Comparison of ENCODE assay signal across 8 cellular contexts in genomic region chr10:87771871-87772500, GRCh38. TPM values are rescaled to one million over a fixed set of nuclear protein-coding genes. Genes with fewer than 3 reads are reported as not detected.
DNase-seq lines count a peak whose midpoint lies in the region; ATAC-seq and TF ChIP-seq lines count a peak whose summit lies in the region.

No MANE protein-coding gene starts in this region.

- H3K9ac ChIP-seq in fibroblast of lung (ENCODE audit: insufficient read depth, low read length) = no peak overlapping the region

- TF ChIP-seq CTCF in AG04449 (IDR thresholded peaks at IDR 0.05; ENCODE audit: insufficient read depth, low read length, missing control alignments) (peak; percentile 11), GM13977 (IDR thresholded peaks at IDR 0.05; ENCODE audit: extremely low read depth, insufficient read depth, missing control alignments) (peak; percentile 32), Peyer's patch (IDR thresholded peaks at IDR 0.05) (peak in 5 of 6 experiments; percentile 48 to 72 (median 60)), fibroblast of lung (conservative IDR thresholded peaks at IDR 0.05 in 1 of 2, IDR thresholded peaks at IDR 0.05 in 1 of 2; ENCODE audit: low read depth in 1 of 2, low read length in 2 of 2) (peak in 1 of 2 donors; percentile 31)

- H3K36me3 ChIP-seq in Peyer's patch = peaks cover 0 to 33% (median 0%) of the 10 kb centered on the region in 3 donors
- H3K36me3 ChIP-seq in fibroblast of lung (ENCODE audit: control insufficient read depth, insufficient read depth, low read length) = no peaks in the 10 kb centered on the region

- no peak overlapping the region for H2AFZ ChIP-seq in fibroblast of lung (ENCODE audit: low read length)

- in situ Hi-C loops in GM13977 (cut with MboI; ENCODE audit: low pct_unique_long_range_greater_than_20kb, low sequenced_read_pairs, unreplicated experiment) = no loop called here

- no peaks in the 10 kb centered on the region for H4K20me1 ChIP-seq in fibroblast of lung (ENCODE audit: control insufficient read depth, extremely low read depth, insufficient read depth, low read length)

- CTCF ChIA-PET in AG04449 (lab: Yijun Ruan, JAX) = interaction anchor here (0.9 to 4.9 kb wide), 10 partner anchors 11 to 319 kb away, joined by 3 to 27 read pairs (median 3); no protein-coding TSS in a partner anchor

- TF ChIP-seq POLR2A in Peyer's patch (IDR thresholded peaks at IDR 0.05) (no peak), GM18505 (IDR thresholded peaks at IDR 0.05; ENCODE audit: borderline replicate concordance, extremely low read depth, insufficient read depth, insufficient read length) (no peak)

- H3K4me3 ChIP-seq in AG04449 (ENCODE audit: low read depth, low read length) = no peak overlapping the region
- no peak overlapping the region for H3K4me3 ChIP-seq in Peyer's patch
- no peak overlapping the region for H3K4me3 ChIP-seq in fibroblast of lung (replicated peaks in 1 of 4; ENCODE audit: control extremely low read depth in 1 of 4, insufficient read depth in 1 of 4, low read depth in 3 of 4, low read length in 4 of 4)

- POLR2A ChIA-PET in AG04449 (lab: Yijun Ruan, JAX) = no interaction called here

- no peaks in the 10 kb centered on the region for H3K79me2 ChIP-seq in fibroblast of lung (ENCODE audit: control insufficient read depth, insufficient read depth, low read length)

- H3K27me3 ChIP-seq in Peyer's patch (no peaks in the 10 kb centered on the region), fibroblast of lung (ENCODE audit: control insufficient read depth, insufficient read depth, low read length) (no peaks in the 10 kb centered on the region)

- no peaks in the 10 kb centered on the region for H3K9me3 ChIP-seq in Peyer's patch
- H3K9me3 ChIP-seq in fibroblast of lung (ENCODE audit: control insufficient read depth, insufficient read depth, low read depth, low read length) = no peaks in the 10 kb centered on the region

- H3K27ac ChIP-seq in Peyer's patch (no peak overlapping the region), fibroblast of lung (ENCODE audit: insufficient read depth, low read length) (no peak overlapping the region)

- no peak for DNase-seq in AG04449 (ENCODE audit: low read depth, low spot score)
- DNase-seq in GM13977 (ENCODE audit: low spot score) = peak; percentile 14
- no peak for DNase-seq in Peyer's patch
- DNase-seq in fibroblast of lung (ENCODE audit: low read depth in 2 of 2) = peak; percentile 16 to 46
- DNase-seq in renal cortical epithelial cell (ENCODE audit: low read depth) = peak; percentile 40
- no peak for DNase-seq in occipital lobe (lab: John Stamatoyannopoulos, UW)

- H3K4me2 ChIP-seq in fibroblast of lung (ENCODE audit: extremely low read depth, insufficient read depth, low read length) = no peak overlapping the region

- ATAC-seq in HG03460 (IDR thresholded peaks at IDR 0.05; ENCODE audit: unreplicated experiment) (no peak), GM18505 (IDR thresholded peaks at IDR 0.05; ENCODE audit: unreplicated experiment) (no peak)

- no peaks in the 10 kb centered on the region for H3K4me1 ChIP-seq in Peyer's patch
- H3K4me1 ChIP-seq in fibroblast of lung (ENCODE audit: control insufficient read depth, extremely low read depth, insufficient read depth, low read length) = no peaks in the 10 kb centered on the region

RNA-seq across cellular contexts. Expression of gene ATAD1, which starts 46.0 kb away (rescaled TPM):
- total RNA-seq in Peyer's patch (10 to 100 TPM; 27.2 to 36.3 (median 32.2) TPM), fibroblast of lung (32.1 and 34.7 TPM in 2 replicates), renal cortical epithelial cell (90.3 and 99.5 TPM in 2 replicates), occipital lobe (85.3 TPM)
- 34.9 and 49.0 TPM in 2 replicates for polyA plus RNA-seq in fibroblast of lung
- 19.3 and 30.4 TPM in 2 replicates for polyA plus RNA-seq in fibroblast of lung (2012)
- polyA minus RNA-seq in fibroblast of lung (ENCODE audit: low replicate concordance) = 2.4 and 5.6 TPM in 2 replicates

Comparison
In these comparisons a context has a peak if more than half of its experiments do, and no peak if none do; other contexts are left out.
1. DNase-seq: peak in GM13977 (single experiment), fibroblast of lung (2 of 2) and renal cortical epithelial cell (single experiment); none in AG04449 (single experiment), Peyer's patch (0 of 3) and occipital lobe (single experiment).